1 cellular context compared by ENCODE assay signal in genomic region chr18:58080516-58080915, GRCh38.
TF ChIP-seq lines count a peak whose summit lies in the region.

No MANE protein-coding gene starts in this region.

TF ChIP-seq in GM23338, 12 proteins besides CTCF, POLR2A, EP300 and RAD21:
- TF ChIP-seq ETS1 (IDR thresholded peaks at IDR 0.05) (no peak), POLR2AphosphoS5 (IDR thresholded peaks at IDR 0.05; ENCODE audit: low read depth) (no peak), JUNB (IDR thresholded peaks at IDR 0.05; ENCODE audit: unreplicated experiment) (no peak), NANOG (IDR thresholded peaks at IDR 0.05; ENCODE audit: borderline replicate concordance) (no peak), CREB1 (CRISPR knock-in tag; IDR thresholded peaks at IDR 0.05; ENCODE audit: low read depth) (no peak), ZNF331 (CRISPR knock-in tag; IDR thresholded peaks at IDR 0.05; ENCODE audit: low read depth) (no peak), EZH2phosphoT487 (IDR thresholded peaks at IDR 0.05; ENCODE audit: unreplicated experiment) (no peak), REST (IDR thresholded peaks at IDR 0.05; ENCODE audit: unreplicated experiment) (no peak), ZNF114 (CRISPR knock-in tag; IDR thresholded peaks at IDR 0.05) (no peak), EZH2 (IDR thresholded peaks at IDR 0.05; ENCODE audit: low read depth, unreplicated experiment) (no peak), STAT1 (IDR thresholded peaks at IDR 0.05; ENCODE audit: unreplicated experiment) (no peak)
